8 cellular contexts compared by ENCODE assay signal in the genomic region with DNA sequence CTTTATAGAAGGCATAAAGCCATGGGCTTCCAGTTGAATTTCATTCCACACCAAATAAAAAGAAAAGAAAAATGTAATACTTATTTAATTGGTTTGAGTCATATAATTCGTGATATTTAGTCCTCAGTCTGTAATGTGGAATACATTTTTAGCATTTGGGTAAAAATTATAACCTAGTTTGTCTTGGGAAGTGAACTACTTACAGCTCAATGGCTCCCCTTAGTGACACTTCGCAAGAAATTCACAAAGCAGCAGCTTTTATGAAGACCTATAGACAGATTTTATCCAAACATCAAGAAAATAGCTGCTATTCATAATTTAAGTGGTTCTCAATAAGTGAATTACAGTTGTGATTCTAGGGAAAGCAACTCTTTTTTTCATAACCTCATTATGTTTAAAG.
DNase-seq lines count a peak whose midpoint lies in the region; ATAC-seq and TF ChIP-seq lines count a peak whose summit lies in the region.

No MANE protein-coding gene starts in this region.

- H3K27me3 ChIP-seq in left ventricle myocardium inferior (ENCODE audit: low read depth) = no peaks in the 10 kb centered on the region
- H3K27me3 ChIP-seq in right atrium auricular region = no peaks in the 10 kb centered on the region
- no peaks in the 10 kb centered on the region for H3K27me3 ChIP-seq in OCI-LY1 (ENCODE audit: insufficient read depth, low read length)
- H3K27me3 ChIP-seq in fibroblast of lung (ENCODE audit: control insufficient read depth, insufficient read depth, low read length) = no peaks in the 10 kb centered on the region

- ATAC-seq in HG02759 (IDR thresholded peaks at IDR 0.05; ENCODE audit: unreplicated experiment) (no peak), HG02642 (IDR thresholded peaks at IDR 0.05; ENCODE audit: poor library complexity, unreplicated experiment) (no peak)

- H3K4me2 ChIP-seq in OCI-LY1 (ENCODE audit: low read length) (no peak overlapping the region), fibroblast of lung (ENCODE audit: extremely low read depth, insufficient read depth, low read length) (no peak overlapping the region)

- no peaks in the 10 kb centered on the region for H3K36me3 ChIP-seq in left ventricle myocardium inferior
- no peaks in the 10 kb centered on the region for H3K36me3 ChIP-seq in right atrium auricular region
- no peaks in the 10 kb centered on the region for H3K36me3 ChIP-seq in OCI-LY1 (ENCODE audit: insufficient read depth, low read length)
- H3K36me3 ChIP-seq in fibroblast of lung (ENCODE audit: control insufficient read depth, insufficient read depth, low read length) = no peaks in the 10 kb centered on the region

- intact Hi-C loops in left ventricle myocardium inferior (cut with micrococcal nuclease) = no loop called here

- H3F3A ChIP-seq in OCI-LY1 (ENCODE audit: insufficient read depth, low read length) = no peaks in the 10 kb centered on the region

- H4K20me1 ChIP-seq in OCI-LY1 (ENCODE audit: insufficient read depth, low read length) (no peaks in the 10 kb centered on the region), fibroblast of lung (ENCODE audit: control insufficient read depth, extremely low read depth, insufficient read depth, low read length) (no peaks in the 10 kb centered on the region)

- H3K9ac ChIP-seq in OCI-LY1 (ENCODE audit: low read length) (no peak overlapping the region), fibroblast of lung (ENCODE audit: insufficient read depth, low read length) (no peak overlapping the region)

- peaks cover 21% of the 10 kb centered on the region for H3K4me1 ChIP-seq in left ventricle myocardium inferior
- no peaks in the 10 kb centered on the region for H3K4me1 ChIP-seq in right atrium auricular region
- H3K4me1 ChIP-seq in OCI-LY1 (ENCODE audit: insufficient read depth, low read length, severe bottlenecking) = no peaks in the 10 kb centered on the region
- H3K4me1 ChIP-seq in fibroblast of lung (ENCODE audit: control insufficient read depth, extremely low read depth, insufficient read depth, low read length) = peaks cover 2% of the 10 kb centered on the region

- DNase-seq in left ventricle myocardium inferior = no peak
- no peak for DNase-seq in right atrium auricular region (ENCODE audit: low spot score)
- DNase-seq in fibroblast of lung (ENCODE audit: low read depth in 2 of 2) = peak; percentile 40 to 78
- no peak for DNase-seq in activated CD4-positive, CD25-positive, alpha-beta regulatory T cell treated with anti-CD3 and anti-CD28 coated beads, Interleukin-2, amount 50 U/mL, for 72 hours
- no peak for DNase-seq in stimulated activated CD4-positive, alpha-beta T cell treated with anti-CD3 and anti-CD28 coated beads, Interleukin-2, amount 100 ng/mL, for 48 hours

- TF ChIP-seq CTCF in left ventricle myocardium inferior (IDR thresholded peaks at IDR 0.05; ENCODE audit: borderline replicate concordance) (peak; percentile 60), right atrium auricular region (IDR thresholded peaks at IDR 0.05) (peak in 1 of 2 donors; percentile 60), OCI-LY1 (IDR thresholded peaks at IDR 0.05; ENCODE audit: low read length) (peak; percentile 49), fibroblast of lung (conservative IDR thresholded peaks at IDR 0.05 in 1 of 2, IDR thresholded peaks at IDR 0.05 in 1 of 2; ENCODE audit: low read depth in 1 of 2, low read length in 2 of 2) (peak; percentile 66 to 71)

- H3K27ac ChIP-seq in left ventricle myocardium inferior (replicated peaks) (no peak overlapping the region), right atrium auricular region (no peak overlapping the region), OCI-LY1 (ENCODE audit: low read depth, low read length, poor library complexity, severe bottlenecking) (no peak overlapping the region), fibroblast of lung (ENCODE audit: insufficient read depth, low read length) (no peak overlapping the region)

- H2AFZ ChIP-seq in OCI-LY1 (ENCODE audit: low read length) (no peak overlapping the region), fibroblast of lung (ENCODE audit: low read length) (no peak overlapping the region)

- H3K9me2 ChIP-seq in OCI-LY1 (ENCODE audit: low read depth, low read length) = no peaks in the 10 kb centered on the region

- H3K79me2 ChIP-seq in OCI-LY1 (ENCODE audit: insufficient read depth, low read length) (no peaks in the 10 kb centered on the region), fibroblast of lung (ENCODE audit: control insufficient read depth, insufficient read depth, low read length) (no peaks in the 10 kb centered on the region)

- no peak overlapping the region for H3K4me3 ChIP-seq in left ventricle myocardium inferior
- no peak overlapping the region for H3K4me3 ChIP-seq in right atrium auricular region
- H3K4me3 ChIP-seq in OCI-LY1 (ENCODE audit: low read depth, low read length, poor library complexity, severe bottlenecking) = no peak overlapping the region
- no peak overlapping the region for H3K4me3 ChIP-seq in fibroblast of lung (replicated peaks in 1 of 4; ENCODE audit: control extremely low read depth in 1 of 4, insufficient read depth in 1 of 4, low read depth in 3 of 4, low read length in 4 of 4)

- no peaks in the 10 kb centered on the region for H3K9me3 ChIP-seq in left ventricle myocardium inferior (replicated peaks)
- H3K9me3 ChIP-seq in right atrium auricular region = no peaks in the 10 kb centered on the region
- no peaks in the 10 kb centered on the region for H3K9me3 ChIP-seq in OCI-LY1 (ENCODE audit: low read length)
- H3K9me3 ChIP-seq in fibroblast of lung (ENCODE audit: control insufficient read depth, insufficient read depth, low read depth, low read length) = no peaks in the 10 kb centered on the region

Comparison
In these comparisons a context has a peak if more than half of its experiments do, and no peak if none do; other contexts are left out.
1. DNase-seq: peak in fibroblast of lung (2 of 2); none in left ventricle myocardium inferior (single experiment), right atrium auricular region (single experiment), activated CD4-positive, CD25-positive, alpha-beta regulatory T cell treated with anti-CD3 and anti-CD28 coated beads, Interleukin-2, amount 50 U/mL, for 72 hours (single experiment) and stimulated activated CD4-positive, alpha-beta T cell treated with anti-CD3 and anti-CD28 coated beads, Interleukin-2, amount 100 ng/mL, for 48 hours (0 of 2).